20 cellular contexts compared by ENCODE assay signal in genomic region chr3:69360690-69361089, GRCh38. TPM values are rescaled to one million over a fixed set of nuclear protein-coding genes. Genes with fewer than 3 reads are reported as not detected.
DNase-seq lines count a peak whose midpoint lies in the region; ATAC-seq and TF ChIP-seq lines count a peak whose summit lies in the region.
"Had no signal": no experiment of that assay in that cellular context is flagged by ENCODE, and none has a peak within 500 bp of the region (broad histone marks: within the 10 kb centered on the region; RNA-seq: fewer than 3 reads in every experiment).

No MANE protein-coding gene starts in this region.

- no peaks in the 10 kb centered on the region for H3K27me3 ChIP-seq in left ventricle myocardium inferior (ENCODE audit: low read depth)
- H3K27me3 ChIP-seq: BE2C, BLaER1 had no signal

- H3K4me3 Mint-ChIP-seq in WTC11 = no peak overlapping the region
- H3K4me3 Mint-ChIP-seq: CD14-positive monocyte; CD4-positive, alpha-beta memory T cell; CD8-positive, alpha-beta memory T cell had no signal

- H3K36me3 ChIP-seq in left ventricle myocardium inferior = no peaks in the 10 kb centered on the region
- H3K36me3 ChIP-seq: BE2C, BLaER1 had no signal

- peaks cover 8% of the 10 kb centered on the region for H3K9me3 ChIP-seq in left ventricle myocardium inferior (replicated peaks)
- H3K9me3 ChIP-seq: BE2C, BLaER1 had no signal

- TF ChIP-seq POLR2A in GM18505 (IDR thresholded peaks at IDR 0.05; ENCODE audit: borderline replicate concordance, extremely low read depth, insufficient read depth, insufficient read length) = no peak

- H3K4me3 ChIP-seq in left ventricle myocardium inferior = no peak overlapping the region
- H3K4me3 ChIP-seq: BLaER1 had no signal

- peak overlapping the region; percentile 0; the same call in 1 of the 2 replicates for H3K27ac Mint-ChIP-seq in WTC11
- H3K27ac Mint-ChIP-seq: CD14-positive monocyte; CD4-positive, alpha-beta memory T cell; CD4-positive, CD25-positive, alpha-beta regulatory T cell had no signal

- intact Hi-C loops in left ventricle myocardium inferior (cut with micrococcal nuclease) = no loop called here
- intact Hi-C loops in Right ventricle myocardium inferior (cut with DNase I) = no loop called here

- CTCF ChIA-PET in WTC11 (lab: Charles Lee) = no interaction called here

- no peak for DNase-seq in left ventricle myocardium inferior
- no peak for DNase-seq in Right ventricle myocardium inferior (ENCODE audit: missing footprints)
- DNase-seq in WTC11 (ENCODE audit: low spot score) = no peak
- DNase-seq: 8988T; ACHN; BE2C; C1 segment of cervical spinal cord; CD4-positive, alpha-beta memory T cell; CD4-positive, CD25-positive, alpha-beta regulatory T cell; CD8-positive, alpha-beta memory T cell; COR-L47; DMS 273 treated with DMSO at 0.1 percent for 48 hours; DMS153; DMS53; DMS79; GF-D8 had no signal

- ATAC-seq in Right ventricle myocardium inferior = no peak
- ATAC-seq in WTC11 = no peak
- ATAC-seq in GM18505 (IDR thresholded peaks at IDR 0.05; ENCODE audit: unreplicated experiment) = no peak
- ATAC-seq in HG03442 (IDR thresholded peaks at IDR 0.05; ENCODE audit: unreplicated experiment) = no peak

- H3K27ac ChIP-seq in left ventricle myocardium inferior (replicated peaks) = peak overlapping the region; percentile 61
- H3K27ac ChIP-seq: BLaER1 had no signal

- H3K9me3 Mint-ChIP-seq in WTC11 = peaks cover 9% of the 10 kb centered on the region

- peaks cover 6% of the 10 kb centered on the region; the same call in 1 of the 2 replicates for H3K36me3 Mint-ChIP-seq in WTC11
- H3K36me3 Mint-ChIP-seq: CD4-positive, CD25-positive, alpha-beta regulatory T cell had no signal

- H3K4me1 Mint-ChIP-seq in WTC11 = peaks cover 9% of the 10 kb centered on the region; the same call in 1 of the 2 replicates
- H3K4me1 Mint-ChIP-seq: CD4-positive, alpha-beta memory T cell; CD4-positive, CD25-positive, alpha-beta regulatory T cell; CD8-positive, alpha-beta memory T cell had no signal

- TF ChIP-seq CTCF in left ventricle myocardium inferior (IDR thresholded peaks at IDR 0.05; ENCODE audit: borderline replicate concordance) (no peak), WTC11 (IDR thresholded peaks at IDR 0.05) (no peak)

- POLR2A ChIA-PET in WTC11 (lab: Charles Lee) = no interaction called here

- H3K27me3 Mint-ChIP-seq in WTC11 (ENCODE audit: low read depth) = no peaks in the 10 kb centered on the region

- peaks cover 20% of the 10 kb centered on the region for H3K4me1 ChIP-seq in left ventricle myocardium inferior

TF ChIP-seq in WTC11, 78 proteins besides CTCF, POLR2A, EP300 and RAD21 (continues in another document):
- TF ChIP-seq FOXJ3 (CRISPR knock-in tag; IDR thresholded peaks at IDR 0.05; ENCODE audit: borderline replicate concordance) (no peak), CBFB (CRISPR knock-in tag; IDR thresholded peaks at IDR 0.05; ENCODE audit: low read depth) (no peak), PRDM15 (CRISPR knock-in tag; IDR thresholded peaks at IDR 0.05) (no peak), NR3C1 (CRISPR knock-in tag; conservative IDR thresholded peaks at IDR 0.05; ENCODE audit: low read depth) (no peak), IRF1 (CRISPR knock-in tag; IDR thresholded peaks at IDR 0.05) (no peak), GABPB1 (CRISPR knock-in tag; IDR thresholded peaks at IDR 0.05) (no peak), SMAD4 (CRISPR knock-in tag; IDR thresholded peaks at IDR 0.05) (no peak), PRRX2 (CRISPR knock-in tag; IDR thresholded peaks at IDR 0.05) (no peak), PREB (CRISPR knock-in tag; IDR thresholded peaks at IDR 0.05; ENCODE audit: borderline replicate concordance) (no peak), ETV6 (CRISPR knock-in tag; IDR thresholded peaks at IDR 0.05) (no peak), IRF2 (CRISPR knock-in tag; IDR thresholded peaks at IDR 0.05; ENCODE audit: borderline replicate concordance, low read depth) (no peak), SP1 (CRISPR knock-in tag; conservative IDR thresholded peaks at IDR 0.05) (no peak), HMGXB4 (CRISPR knock-in tag; IDR thresholded peaks at IDR 0.05) (no peak)
- TF ChIP-seq, protein P1, sequence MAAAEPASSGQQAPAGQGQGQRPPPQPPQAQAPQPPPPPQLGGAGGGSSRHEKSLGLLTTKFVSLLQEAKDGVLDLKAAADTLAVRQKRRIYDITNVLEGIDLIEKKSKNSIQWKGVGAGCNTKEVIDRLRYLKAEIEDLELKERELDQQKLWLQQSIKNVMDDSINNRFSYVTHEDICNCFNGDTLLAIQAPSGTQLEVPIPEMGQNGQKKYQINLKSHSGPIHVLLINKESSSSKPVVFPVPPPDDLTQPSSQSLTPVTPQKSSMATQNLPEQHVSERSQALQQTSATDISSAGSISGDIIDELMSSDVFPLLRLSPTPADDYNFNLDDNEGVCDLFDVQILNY (CRISPR knock-in tag; IDR thresholded peaks at IDR 0.05) = no peak
- TF ChIP-seq, protein P2, sequence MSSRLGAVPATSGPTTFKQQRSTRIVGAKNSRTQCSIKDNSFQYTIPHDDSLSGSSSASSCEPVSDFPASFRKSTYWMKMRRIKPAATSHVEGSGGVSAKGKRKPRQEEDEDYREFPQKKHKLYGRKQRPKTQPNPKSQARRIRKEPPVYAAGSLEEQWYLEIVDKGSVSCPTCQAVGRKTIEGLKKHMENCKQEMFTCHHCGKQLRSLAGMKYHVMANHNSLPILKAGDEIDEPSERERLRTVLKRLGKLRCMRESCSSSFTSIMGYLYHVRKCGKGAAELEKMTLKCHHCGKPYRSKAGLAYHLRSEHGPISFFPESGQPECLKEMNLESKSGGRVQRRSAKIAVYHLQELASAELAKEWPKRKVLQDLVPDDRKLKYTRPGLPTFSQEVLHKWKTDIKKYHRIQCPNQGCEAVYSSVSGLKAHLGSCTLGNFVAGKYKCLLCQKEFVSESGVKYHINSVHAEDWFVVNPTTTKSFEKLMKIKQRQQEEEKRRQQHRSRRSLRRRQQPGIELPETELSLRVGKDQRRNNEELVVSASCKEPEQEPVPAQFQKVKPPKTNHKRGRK (CRISPR knock-in tag; IDR thresholded peaks at IDR 0.05; ENCODE audit: borderline replicate concordance) = no peak

RNA-seq across cellular contexts. Expression of gene FRMD4B, which starts 25.2 kb away (rescaled TPM):
- total RNA-seq in left ventricle myocardium inferior (16.1 TPM), Right ventricle myocardium inferior (16.0 TPM), WTC11 (2021) (4.0 to 6.7 TPM (median 5.9 TPM) in 3 replicates)
